ENCODE assay signal across 8 cellular contexts in the genomic region with DNA sequence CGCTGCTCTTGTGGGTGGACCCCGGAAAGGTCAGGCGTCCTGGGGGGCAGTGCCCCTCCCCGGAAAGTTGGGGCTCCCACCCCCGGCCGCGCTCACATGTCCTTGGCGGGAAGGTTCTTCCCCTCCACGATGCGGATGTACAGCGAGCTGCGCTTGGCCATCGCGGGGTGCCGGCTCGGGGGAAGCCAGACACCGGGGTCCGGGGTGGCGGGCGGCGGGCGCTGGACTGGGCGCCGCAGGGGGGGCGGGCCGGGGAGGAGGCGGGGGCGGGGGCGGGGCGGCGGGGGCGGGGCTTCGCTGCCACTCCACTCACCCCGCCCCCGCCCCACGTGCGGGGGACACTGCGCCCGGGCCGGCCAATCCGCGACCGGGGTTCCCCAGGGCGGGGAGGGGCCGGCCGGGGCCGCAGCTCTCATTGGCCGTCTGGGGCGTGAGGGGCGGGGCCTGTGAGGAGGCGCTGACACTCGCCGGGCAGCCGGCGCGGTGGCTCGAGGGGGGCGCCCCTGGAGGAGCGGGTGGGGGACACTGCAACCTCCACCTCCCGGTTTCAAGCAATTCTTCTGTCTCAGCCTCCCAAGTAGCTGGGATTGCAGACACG. TPM values are rescaled to one million over a fixed set of nuclear protein-coding genes. Genes with fewer than 3 reads are reported as not detected.
DNase-seq lines count a peak whose midpoint lies in the region; ATAC-seq and TF ChIP-seq lines count a peak whose summit lies in the region.
"Not testable (repeated sequence)": the region's sequence is repeated elsewhere in the genome, so short reads cannot be mapped to it uniquely, and the experiment has no call there.

Gene RASA4B (minus strand): TSS at position 228 of the 598 bp plus-strand sequence. CDS start 67 bp downstream, at position 161.

- H4K20me1 ChIP-seq in SU-DHL-6 (ENCODE audit: low read depth, low read length), result not testable (repeated sequence)

- not testable (repeated sequence) for H3K79me2 ChIP-seq in SU-DHL-6 (ENCODE audit: insufficient read depth, low read length)

- not testable (repeated sequence) for H3K36me3 ChIP-seq in SU-DHL-6 (ENCODE audit: low read length); cardiac muscle cell

- H3K9me2 ChIP-seq in SU-DHL-6 (replicated peaks; ENCODE audit: insufficient read depth, low read length), result not testable (repeated sequence)

- not testable (repeated sequence) for H2AFZ ChIP-seq in SU-DHL-6 (ENCODE audit: low read depth, low read length, severe bottlenecking)

- not testable (repeated sequence) for DNase-seq in activated naive CD8-positive, alpha-beta T cell treated with anti-CD3 and anti-CD28 coated beads, Interleukin-2, amount 50 U/mL, for 24 hours; natural killer cell
- DNase-seq in cardiac muscle cell (ENCODE audit: low read depth in 1 of 2, low spot score in 1 of 2) (peak in 1 of 2 donors; percentile 33), ureter (ENCODE audit: low spot score) (peak; percentile 22)

- H3K4me3 Mint-ChIP-seq in activated naive CD8-positive, alpha-beta T cell treated with anti-CD3 and anti-CD28 coated beads, Interleukin-2, amount 50 U/mL, for 24 hours, result not testable (repeated sequence)
- peak within 1 kb of the TSS; percentile 55 for H3K4me3 Mint-ChIP-seq in natural killer cell

- H3K27ac Mint-ChIP-seq in activated naive CD8-positive, alpha-beta T cell treated with anti-CD3 and anti-CD28 coated beads, Interleukin-2, amount 50 U/mL, for 24 hours; natural killer cell: not testable (repeated sequence)

- not testable (repeated sequence) for H3K9me3 Mint-ChIP-seq in activated naive CD8-positive, alpha-beta T cell treated with anti-CD3 and anti-CD28 coated beads, Interleukin-2, amount 50 U/mL, for 24 hours; natural killer cell

- not testable (repeated sequence) for H3K27me3 ChIP-seq in SU-DHL-6 (ENCODE audit: low read length); cardiac muscle cell

- H3K9ac ChIP-seq in SU-DHL-6 (ENCODE audit: low read length), result 0 out of 2 replicates have a peak within 1 kb of the TSS, but pooled peaks have one; percentile 24

- H3K9me3 ChIP-seq in SU-DHL-6 (ENCODE audit: insufficient read depth, low read length); cardiac muscle cell (ENCODE audit: low read depth): not testable (repeated sequence)

- H3K27ac ChIP-seq in SU-DHL-6 (ENCODE audit: low read depth, low read length); cardiac muscle cell: not testable (repeated sequence)

- not testable (repeated sequence) for H3K36me3 Mint-ChIP-seq in activated naive CD8-positive, alpha-beta T cell treated with anti-CD3 and anti-CD28 coated beads, Interleukin-2, amount 50 U/mL, for 24 hours (ENCODE audit: low read depth); natural killer cell

- intact Hi-C loops in natural killer cell (cut with micrococcal nuclease), result not testable (repeated sequence)

- H3K4me2 ChIP-seq in SU-DHL-6 (ENCODE audit: low read depth, low read length, poor library complexity, severe bottlenecking), result peak within 1 kb of the TSS; percentile 41

- not testable (repeated sequence) for H3K4me1 Mint-ChIP-seq in activated naive CD8-positive, alpha-beta T cell treated with anti-CD3 and anti-CD28 coated beads, Interleukin-2, amount 50 U/mL, for 24 hours; natural killer cell

- H3K4me3 ChIP-seq in SU-DHL-6 (ENCODE audit: insufficient read depth, low read length, poor library complexity, severe bottlenecking) (peak within 1 kb of the TSS; percentile 43), cardiac muscle cell (peak within 1 kb of the TSS; percentile 16)

- not testable (repeated sequence) for TF ChIP-seq CTCF in SU-DHL-6 (IDR thresholded peaks at IDR 0.05; ENCODE audit: insufficient read depth, low read length, poor library complexity, severe bottlenecking); cardiac muscle cell (IDR thresholded peaks at IDR 0.05; ENCODE audit: low read depth, low read length); natural killer cell (IDR thresholded peaks at IDR 0.05)

- H3K4me1 ChIP-seq in cardiac muscle cell (ENCODE audit: low read depth), result not testable (repeated sequence)

- H3K27me3 Mint-ChIP-seq in activated naive CD8-positive, alpha-beta T cell treated with anti-CD3 and anti-CD28 coated beads, Interleukin-2, amount 50 U/mL, for 24 hours; natural killer cell (ENCODE audit: low read depth in 2 of 2): not testable (repeated sequence)

- ATAC-seq in GM18858 (IDR thresholded peaks at IDR 0.05; ENCODE audit: unreplicated experiment), result peak; percentile 38
- ATAC-seq in GM21786 (IDR thresholded peaks at IDR 0.05; ENCODE audit: unreplicated experiment), result peak; percentile 50
- ATAC-seq in HG03175 (IDR thresholded peaks at IDR 0.05; ENCODE audit: unreplicated experiment), result peak; percentile 75
- peak; percentile 85 for ATAC-seq in activated naive CD8-positive, alpha-beta T cell treated with anti-CD3 and anti-CD28 coated beads, Interleukin-2, amount 50 U/mL, for 24 hours
- peak; percentile 98 to 100 (median 99) for ATAC-seq in natural killer cell

- not testable (repeated sequence) for H3F3A ChIP-seq in SU-DHL-6 (ENCODE audit: insufficient read depth)

RNA-seq across cellular contexts. Expression of gene RASA4B, which starts in this region (rescaled TPM):
- total RNA-seq in cardiac muscle cell (4.7 and 15.1 TPM in 2 replicates), natural killer cell (10 to 100 TPM in 2 of 3 donors, 1 to 10 TPM in 1; 2.4 to 14.3 (median 12.3) TPM), ureter (10.9 TPM)
- polyA plus RNA-seq in cardiac muscle cell, result 8.5 and 15.1 TPM in 2 replicates

Comparison
In these comparisons a context has a peak if more than half of its experiments do, and no peak if none do; other contexts are left out.
1. ATAC-seq: peak in every context shown above with its lines; median percentile 99 in natural killer cell; 85 in activated naive CD8-positive, alpha-beta T cell treated with anti-CD3 and anti-CD28 coated beads, Interleukin-2, amount 50 U/mL, for 24 hours; 75 in HG03175; 50 in GM21786; 38 in GM18858.